9 cellular contexts compared by ENCODE assay signal in the genomic region with DNA sequence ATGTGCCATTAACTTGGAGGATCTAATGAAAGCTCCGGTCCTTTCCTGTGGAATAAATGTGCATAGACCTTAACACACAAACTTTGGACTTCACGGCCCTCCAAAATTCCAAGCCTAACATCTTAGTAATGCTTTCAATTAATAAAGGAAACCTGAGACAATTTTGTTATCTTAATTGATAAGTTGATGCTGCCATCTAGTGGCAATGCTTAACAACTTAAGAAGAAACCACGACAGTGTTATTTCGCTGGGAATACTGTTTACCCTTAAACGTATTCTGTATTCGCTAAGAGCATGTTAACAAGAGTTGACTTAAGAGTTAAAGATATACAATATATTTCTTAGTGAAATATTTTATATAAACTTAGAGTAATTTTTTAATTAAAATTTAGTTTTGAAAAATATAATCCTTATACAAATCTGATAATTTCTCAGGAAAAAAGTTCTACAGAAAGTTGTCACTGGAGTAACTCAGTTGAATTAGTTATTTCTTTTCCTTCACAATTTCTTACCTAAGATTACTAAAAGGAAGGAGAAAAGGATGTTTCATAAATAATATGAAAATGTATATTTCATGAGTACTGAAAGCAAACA. TPM values are rescaled to one million over a fixed set of nuclear protein-coding genes. Genes with fewer than 3 reads are reported as not detected.
DNase-seq lines count a peak whose midpoint lies in the region; ATAC-seq and TF ChIP-seq lines count a peak whose summit lies in the region.
"Had no signal": no experiment of that assay in that cellular context is flagged by ENCODE, and none has a peak within 500 bp of the region (broad histone marks: within the 10 kb centered on the region; RNA-seq: fewer than 3 reads in every experiment).

No MANE protein-coding gene starts in this region.

- H3K27me3 ChIP-seq in Caco-2 (replicated peaks; ENCODE audit: control insufficient read depth, insufficient read depth, low read length) = no peaks in the 10 kb centered on the region
- H3K27me3 ChIP-seq in HCT116 (ENCODE audit: insufficient read depth, low read length) = no peaks in the 10 kb centered on the region

- DNase-seq in Caco-2 = peak in 1 of 2 experiments; percentile 46
- DNase-seq in HCT116 (ENCODE audit: low read depth, low spot score) = peak; percentile 52
- peak; percentile 35 for DNase-seq in NCI-H460 (ENCODE audit: extremely low read depth, low read depth)
- no peak for DNase-seq in central memory CD8-positive, alpha-beta T cell (ENCODE audit: low spot score in 2 of 2)
- peak; percentile 70 for DNase-seq in medulla oblongata (ENCODE audit: extremely low spot score)
- DNase-seq in epidermal melanocyte (ENCODE audit: insufficient read length, low spot score) = no peak
- no peak for DNase-seq in T1000 (lab: John Stamatoyannopoulos, UW)

- no peak overlapping the region for H2AFZ ChIP-seq in HCT116 (ENCODE audit: low read depth, low read length, poor library complexity, severe bottlenecking)

- H3K4me1 ChIP-seq in Caco-2 = no peaks in the 10 kb centered on the region
- no peaks in the 10 kb centered on the region for H3K4me1 ChIP-seq in HCT116 (ENCODE audit: control insufficient read depth in 1 of 2, insufficient read depth in 2 of 2, low read length in 2 of 2)

- POLR2A ChIA-PET in Caco-2 (lab: Charles Lee) = no interaction called here
- POLR2A ChIA-PET in HCT116 (lab: Charles Lee) = no interaction called here

- RAD21 ChIA-PET in HCT116 (lab: Charles Lee; ENCODE audit: low non-redundant PET in 1 of 2, low total read pairs in 2 of 2, uncharacterized antibody in 2 of 2, unreplicated experiment in 2 of 2) = no interaction called here

- ATAC-seq in HCT116 (no peak), GM19463 (IDR thresholded peaks at IDR 0.05; ENCODE audit: unreplicated experiment) (no peak)
- no peak for ATAC-seq in central memory CD8-positive, alpha-beta T cell (replicated peaks; ENCODE audit: extremely low read depth, poor library complexity, severe bottlenecking)

- no peaks in the 10 kb centered on the region for H3K9me3 ChIP-seq in Caco-2
- no peaks in the 10 kb centered on the region for H3K9me3 ChIP-seq in HCT116 (ENCODE audit: control insufficient read depth in 1 of 2, insufficient read depth in 1 of 2, low read depth in 1 of 2, low read length in 2 of 2)

- no peaks in the 10 kb centered on the region for H3K36me3 ChIP-seq in Caco-2 (ENCODE audit: control insufficient read depth, insufficient read depth, low read length)
- no peaks in the 10 kb centered on the region for H3K36me3 ChIP-seq in HCT116 (ENCODE audit: control insufficient read depth in 1 of 2, insufficient read depth in 2 of 2, low read length in 2 of 2)

- H3K4me2 ChIP-seq in HCT116 (ENCODE audit: low read length) = no peak overlapping the region

- H3K4me3 ChIP-seq in Caco-2 (ENCODE audit: low read depth, low read length) (no peak overlapping the region), HCT116 (replicated peaks in 1 of 2; ENCODE audit: low read depth in 1 of 2, low read length in 2 of 2) (no peak overlapping the region)

- H3K9me2 ChIP-seq in HCT116 (ENCODE audit: insufficient read depth) = no peaks in the 10 kb centered on the region

- TF ChIP-seq RAD21 in HCT116 (IDR thresholded peaks at IDR 0.05; ENCODE audit: low read depth) = peak; percentile 49

- no peaks in the 10 kb centered on the region for H3K79me2 ChIP-seq in HCT116 (ENCODE audit: insufficient read depth, low read length)

- no peaks in the 10 kb centered on the region for H3K9me3 Mint-ChIP-seq in Caco-2 (ENCODE audit: unreplicated experiment)
- no peaks in the 10 kb centered on the region for H3K9me3 Mint-ChIP-seq in central memory CD8-positive, alpha-beta T cell

- CTCF ChIA-PET in Caco-2 (lab: Charles Lee) = no interaction called here
- CTCF ChIA-PET in HCT116 (lab: Charles Lee) = no interaction called here

- H3K4me1 Mint-ChIP-seq in Caco-2 (ENCODE audit: low read depth, unreplicated experiment) = no peaks in the 10 kb centered on the region
- no peaks in the 10 kb centered on the region for H3K4me1 Mint-ChIP-seq in central memory CD8-positive, alpha-beta T cell

- intact Hi-C loops in Caco-2 (cut with micrococcal nuclease; ENCODE audit: unreplicated experiment) (loop anchor here (1.0 to 2.0 kb wide), 2 partner anchors 159 to 841 kb away; no protein-coding TSS in a partner anchor), HCT116 (cut with micrococcal nuclease) (loop anchor here (2.0 kb wide), 1 partner anchor 841 kb away; no protein-coding TSS in a partner anchor)

- H3K27ac Mint-ChIP-seq in Caco-2 (ENCODE audit: unreplicated experiment) = no peak overlapping the region
- H3K27ac Mint-ChIP-seq in central memory CD8-positive, alpha-beta T cell (ENCODE audit: low read depth) = no peak overlapping the region

- no peak overlapping the region for H3K9ac ChIP-seq in HCT116 (ENCODE audit: low read length)

- no peaks in the 10 kb centered on the region for H4K20me1 ChIP-seq in HCT116 (ENCODE audit: insufficient read depth)

- no peak for TF ChIP-seq POLR2A in HCT116 (IDR thresholded peaks at IDR 0.05; ENCODE audit: borderline replicate concordance, extremely low read depth, insufficient read depth, insufficient read length)

- H3K4me3 Mint-ChIP-seq in Caco-2 (ENCODE audit: unreplicated experiment) = no peak overlapping the region
- H3K4me3 Mint-ChIP-seq in central memory CD8-positive, alpha-beta T cell = peak overlapping the region; percentile 20

- peaks cover 4% of the 10 kb centered on the region for H3K27me3 Mint-ChIP-seq in Caco-2 (ENCODE audit: insufficient read depth, unreplicated experiment)
- H3K27me3 Mint-ChIP-seq in central memory CD8-positive, alpha-beta T cell = no peaks in the 10 kb centered on the region

- no peaks in the 10 kb centered on the region for H3K36me3 Mint-ChIP-seq in Caco-2 (ENCODE audit: insufficient read depth, unreplicated experiment)
- no peaks in the 10 kb centered on the region for H3K36me3 Mint-ChIP-seq in central memory CD8-positive, alpha-beta T cell (ENCODE audit: insufficient read depth)

- peak; percentile 51 to 63 for TF ChIP-seq CTCF in Caco-2 (IDR thresholded peaks at IDR 0.05; ENCODE audit: insufficient read depth in 1 of 2, low read depth in 1 of 2, low read length in 1 of 2, severe bottlenecking in 1 of 2, unreplicated experiment in 1 of 2)
- TF ChIP-seq CTCF in HCT116 (IDR thresholded peaks at IDR 0.05 in 2 of 3, conservative IDR thresholded peaks at IDR 0.05 in 1 of 3; ENCODE audit: borderline replicate concordance in 1 of 3, insufficient read depth in 1 of 3, low read depth in 2 of 3, low read length in 2 of 3) = peak; percentile 23 to 63 (median 39); a peak in 4 of 6 replicates

- no peak overlapping the region for H3K27ac ChIP-seq in HCT116 (ENCODE audit: low read depth, low read length)

- BruUV-seq in Caco-2 (replicated peaks; lab: Mats Ljungman, UMichigan) (no TSS peak), HCT116 (replicated peaks; lab: Mats Ljungman, UMichigan) (no TSS peak)

TF ChIP-seq in HCT116, 20 proteins besides CTCF, POLR2A, EP300 and RAD21:
- TF ChIP-seq, protein P1, sequence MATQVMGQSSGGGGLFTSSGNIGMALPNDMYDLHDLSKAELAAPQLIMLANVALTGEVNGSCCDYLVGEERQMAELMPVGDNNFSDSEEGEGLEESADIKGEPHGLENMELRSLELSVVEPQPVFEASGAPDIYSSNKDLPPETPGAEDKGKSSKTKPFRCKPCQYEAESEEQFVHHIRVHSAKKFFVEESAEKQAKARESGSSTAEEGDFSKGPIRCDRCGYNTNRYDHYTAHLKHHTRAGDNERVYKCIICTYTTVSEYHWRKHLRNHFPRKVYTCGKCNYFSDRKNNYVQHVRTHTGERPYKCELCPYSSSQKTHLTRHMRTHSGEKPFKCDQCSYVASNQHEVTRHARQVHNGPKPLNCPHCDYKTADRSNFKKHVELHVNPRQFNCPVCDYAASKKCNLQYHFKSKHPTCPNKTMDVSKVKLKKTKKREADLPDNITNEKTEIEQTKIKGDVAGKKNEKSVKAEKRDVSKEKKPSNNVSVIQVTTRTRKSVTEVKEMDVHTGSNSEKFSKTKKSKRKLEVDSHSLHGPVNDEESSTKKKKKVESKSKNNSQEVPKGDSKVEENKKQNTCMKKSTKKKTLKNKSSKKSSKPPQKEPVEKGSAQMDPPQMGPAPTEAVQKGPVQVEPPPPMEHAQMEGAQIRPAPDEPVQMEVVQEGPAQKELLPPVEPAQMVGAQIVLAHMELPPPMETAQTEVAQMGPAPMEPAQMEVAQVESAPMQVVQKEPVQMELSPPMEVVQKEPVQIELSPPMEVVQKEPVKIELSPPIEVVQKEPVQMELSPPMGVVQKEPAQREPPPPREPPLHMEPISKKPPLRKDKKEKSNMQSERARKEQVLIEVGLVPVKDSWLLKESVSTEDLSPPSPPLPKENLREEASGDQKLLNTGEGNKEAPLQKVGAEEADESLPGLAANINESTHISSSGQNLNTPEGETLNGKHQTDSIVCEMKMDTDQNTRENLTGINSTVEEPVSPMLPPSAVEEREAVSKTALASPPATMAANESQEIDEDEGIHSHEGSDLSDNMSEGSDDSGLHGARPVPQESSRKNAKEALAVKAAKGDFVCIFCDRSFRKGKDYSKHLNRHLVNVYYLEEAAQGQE (IDR thresholded peaks at IDR 0.05; ENCODE audit: low read depth) = no peak
- TF ChIP-seq JUND (IDR thresholded peaks at IDR 0.05) (no peak), FOSL1 (IDR thresholded peaks at IDR 0.05; ENCODE audit: low read depth) (no peak), EZH2 (IDR thresholded peaks at IDR 0.05) (no peak), TCF7L2 (IDR thresholded peaks at IDR 0.05; ENCODE audit: borderline replicate concordance, extremely low read depth, insufficient read depth, insufficient read length) (no peak)
TF ChIP-seq in HCT116: peak in this region for 0.

RNA-seq across cellular contexts. Expression of a gene that starts 35.0 kb away (rescaled TPM):
- total RNA-seq in Caco-2 (2022) = not detected in 2 replicates
- not detected for total RNA-seq in HCT116 (2021; ENCODE audit: unreplicated experiment)
- polyA plus RNA-seq in HCT116 (2012) = not detected in 2 replicates
- not detected in 2 replicates for total RNA-seq in NCI-H460 (2014; rRNA removed; shearing (Covaris generic))
- polyA plus RNA-seq in NCI-H460 (2014; cell fraction: nucleus; rRNA removed) = not detected in 2 replicates
- total RNA-seq: T-helper 2 cell treated with Interferon-gamma antibody and Interleukin-4, amounts not matched to agents 100 ng/mL and 5 ng/mL, for 36 hours had no signal

Comparison
In these comparisons a context has a peak if more than half of its experiments do, and no peak if none do; other contexts are left out.
1. DNase-seq: peak in HCT116 (single experiment), NCI-H460 (single experiment) and medulla oblongata (single experiment); none in central memory CD8-positive, alpha-beta T cell (0 of 2), epidermal melanocyte (single experiment) and T1000 (single experiment).